Comparison of ENCODE assay signal across 16 cellular contexts in genomic region chr4:147740176-147740575, GRCh38. TPM values are rescaled to one million over a fixed set of nuclear protein-coding genes. Genes with fewer than 3 reads are reported as not detected.
A peak's percentile ranks its signal among the peaks of the same experiment; 100 is the strongest.
DNase-seq lines count a peak whose midpoint lies in the region; ATAC-seq and TF ChIP-seq lines count a peak whose summit lies in the region.
"Had no signal": no experiment of that assay in that cellular context is flagged by ENCODE, and none has a peak within 500 bp of the region (broad histone marks: within the 10 kb centered on the region; RNA-seq: fewer than 3 reads in every experiment).

No MANE protein-coding gene starts in this region.

- peaks cover 18% of the 10 kb centered on the region for H3F3A ChIP-seq in SK-N-SH (replicated peaks; ENCODE audit: insufficient read depth)

- no peak overlapping the region for H3K27ac Mint-ChIP-seq in stimulated activated effector memory CD8-positive, alpha-beta T cell treated with anti-CD3 and anti-CD28 coated beads, Interleukin-12 subunit alpha, Interleukin-12 subunit beta, amount 100 ng/mL, for 72 hours

- no peaks in the 10 kb centered on the region for H3K9me3 Mint-ChIP-seq in stimulated activated effector memory CD8-positive, alpha-beta T cell treated with anti-CD3 and anti-CD28 coated beads, Interleukin-12 subunit alpha, Interleukin-12 subunit beta, amount 100 ng/mL, for 72 hours

- no peak for TF ChIP-seq CTCF in SK-N-SH (IDR thresholded peaks at IDR 0.05)
- TF ChIP-seq CTCF in fibroblast of lung (conservative IDR thresholded peaks at IDR 0.05 in 1 of 2, IDR thresholded peaks at IDR 0.05 in 1 of 2; ENCODE audit: low read depth in 1 of 2, low read length in 2 of 2): no peak

- H2AFZ ChIP-seq in SK-N-SH (ENCODE audit: low read depth) (no peak overlapping the region), fibroblast of lung (ENCODE audit: low read length) (no peak overlapping the region)
- H2AFZ ChIP-seq: PC-9 had no signal

- H3K27me3 ChIP-seq in SK-N-SH (ENCODE audit: insufficient read depth): no peaks in the 10 kb centered on the region
- no peaks in the 10 kb centered on the region for H3K27me3 ChIP-seq in fibroblast of lung (ENCODE audit: control insufficient read depth, insufficient read depth, low read length)

- WGBS in SK-N-SH (ENCODE audit: low lambda C conversion rate): 77% methylated on average over 3 of the region's 3 CpGs

- DNase-seq in SK-N-SH (no peak), NCI-H226 (peak; percentile 50), fibroblast of lung (ENCODE audit: low read depth in 2 of 2) (peak in 1 of 2 donors; percentile 65), NCI-H2227 treated with DMSO at 0.1 percent for 48 hours (lab: John Stamatoyannopoulos, UW) (no peak)
- DNase-seq in stimulated activated effector memory CD8-positive, alpha-beta T cell treated with anti-CD3 and anti-CD28 coated beads, Interleukin-12 subunit alpha, Interleukin-12 subunit beta, amount 100 ng/mL, for 72 hours (ENCODE audit: low spot score in 2 of 2): no peak
- DNase-seq in stimulated activated CD4-positive, alpha-beta T cell treated with anti-CD3 and anti-CD28 coated beads, Interleukin-4, amount 100 ng/mL, for 1 hour: no peak
- DNase-seq: C1 segment of cervical spinal cord, NCI-H1092 treated with DMSO at 0.1 percent for 48 hours, NCI-H1694, NCI-H2107, PC-9 had no signal

- TF ChIP-seq RAD21 in SK-N-SH (IDR thresholded peaks at IDR 0.05; ENCODE audit: low read length): no peak

- no peak for TF ChIP-seq EP300 in SK-N-SH (IDR thresholded peaks at IDR 0.05; ENCODE audit: borderline replicate concordance in 1 of 2, low read depth in 1 of 2, low read length in 1 of 2)

- peaks cover 40% of the 10 kb centered on the region for H3K4me1 Mint-ChIP-seq in stimulated activated effector memory CD8-positive, alpha-beta T cell treated with anti-CD3 and anti-CD28 coated beads, Interleukin-12 subunit alpha, Interleukin-12 subunit beta, amount 100 ng/mL, for 72 hours

- H3K79me2 ChIP-seq in SK-N-SH (ENCODE audit: insufficient read depth): peaks cover 99% of the 10 kb centered on the region
- H3K79me2 ChIP-seq in fibroblast of lung (ENCODE audit: control insufficient read depth, insufficient read depth, low read length): peaks cover 85% of the 10 kb centered on the region

- H3K4me1 ChIP-seq in SK-N-SH (ENCODE audit: control insufficient read depth in 1 of 2, insufficient read depth in 2 of 2, low read depth in 1 of 2, low read length in 1 of 2) (peaks cover 19 to 27% of the 10 kb centered on the region in 2 experiments; a peak in 3 of 4 replicates), fibroblast of lung (ENCODE audit: control insufficient read depth, extremely low read depth, insufficient read depth, low read length) (peaks cover 22% of the 10 kb centered on the region)

- no peaks in the 10 kb centered on the region for H4K20me1 ChIP-seq in SK-N-SH (ENCODE audit: insufficient read depth)
- H4K20me1 ChIP-seq in fibroblast of lung (ENCODE audit: control insufficient read depth, extremely low read depth, insufficient read depth, low read length): no peaks in the 10 kb centered on the region

- H3K9ac ChIP-seq in SK-N-SH: no peak overlapping the region
- no peak overlapping the region for H3K9ac ChIP-seq in fibroblast of lung (ENCODE audit: insufficient read depth, low read length)

- H3K27ac ChIP-seq in SK-N-SH (ENCODE audit: low read depth in 2 of 2, low read length in 1 of 2) (peak overlapping the region; percentile 64 to 76; a peak in 2 of 4 replicates), fibroblast of lung (ENCODE audit: insufficient read depth, low read length) (no peak overlapping the region)
- H3K27ac ChIP-seq: 22Rv1, SK-N-MC had no signal

- POLR2A ChIA-PET in SK-N-SH (lab: Yijun Ruan, JAX): no interaction called here

- no peaks in the 10 kb centered on the region for H3K9me2 ChIP-seq in SK-N-SH

- H3K36me3 ChIP-seq in SK-N-SH (replicated peaks in 1 of 2; ENCODE audit: control insufficient read depth in 1 of 2, insufficient read depth in 2 of 2, low read length in 1 of 2): no peaks in the 10 kb centered on the region
- peaks cover 1% of the 10 kb centered on the region for H3K36me3 ChIP-seq in fibroblast of lung (ENCODE audit: control insufficient read depth, insufficient read depth, low read length)

- ATAC-seq in SK-N-SH treated with all-trans-retinoic acid at 6 μM for 48 hours (no peak), GM21825 (IDR thresholded peaks at IDR 0.05; ENCODE audit: unreplicated experiment) (no peak)
- ATAC-seq in stimulated activated effector memory CD8-positive, alpha-beta T cell treated with anti-CD3 and anti-CD28 coated beads, Interleukin-12 subunit alpha, Interleukin-12 subunit beta, amount 100 ng/mL, for 72 hours: peak; percentile 32
- ATAC-seq: HCT116 had no signal

- H3K9me3 ChIP-seq in SK-N-SH: no peaks in the 10 kb centered on the region
- no peaks in the 10 kb centered on the region for H3K9me3 ChIP-seq in fibroblast of lung (ENCODE audit: control insufficient read depth, insufficient read depth, low read depth, low read length)

- CTCF ChIA-PET in SK-N-SH (lab: Yijun Ruan, JAX): interaction anchor here (3.5 kb wide), 1 partner anchor 127 kb away, joined by 14 read pairs; no protein-coding TSS in a partner anchor

- H3K36me3 Mint-ChIP-seq in stimulated activated effector memory CD8-positive, alpha-beta T cell treated with anti-CD3 and anti-CD28 coated beads, Interleukin-12 subunit alpha, Interleukin-12 subunit beta, amount 100 ng/mL, for 72 hours: no peaks in the 10 kb centered on the region

- H3K4me3 Mint-ChIP-seq in stimulated activated effector memory CD8-positive, alpha-beta T cell treated with anti-CD3 and anti-CD28 coated beads, Interleukin-12 subunit alpha, Interleukin-12 subunit beta, amount 100 ng/mL, for 72 hours: no peak overlapping the region

- no peak overlapping the region for H3K4me3 ChIP-seq in SK-N-SH (ENCODE audit: low read depth in 2 of 2, low read length in 1 of 2)
- H3K4me3 ChIP-seq in fibroblast of lung (replicated peaks in 1 of 4; ENCODE audit: control extremely low read depth in 1 of 4, insufficient read depth in 1 of 4, low read depth in 3 of 4, low read length in 4 of 4): no peak overlapping the region
- H3K4me3 ChIP-seq: PC-9, SK-N-MC had no signal

- H3K4me2 ChIP-seq in SK-N-SH (no peak overlapping the region), fibroblast of lung (ENCODE audit: extremely low read depth, insufficient read depth, low read length) (peak overlapping the region; percentile 23)

TF ChIP-seq in SK-N-SH, 30 proteins besides CTCF, POLR2A, EP300 and RAD21 (continues in another document):
- 0 out of 2 replicates have a peak, but pooled peaks have one; percentile 16 for TF ChIP-seq RXRA (IDR thresholded peaks at IDR 0.05; ENCODE audit: borderline replicate concordance, low read depth)
- TF ChIP-seq POLR2AphosphoS5 (IDR thresholded peaks at IDR 0.05; ENCODE audit: low read depth, low read length): no peak
- TF ChIP-seq TAF1 (IDR thresholded peaks at IDR 0.05; ENCODE audit: borderline replicate concordance, low read depth, low read length): no peak
- TF ChIP-seq USF2 (IDR thresholded peaks at IDR 0.05; ENCODE audit: borderline replicate concordance, low read depth, low read length): no peak

TF ChIP-seq in SK-N-SH treated with all-trans-retinoic acid at 6 μM for 48 hours, 23 proteins besides CTCF, POLR2A, EP300 and RAD21 (continues in another document):
- TF ChIP-seq OSR1 (CRISPR knock-in tag; IDR thresholded peaks at IDR 0.05): no peak
- no peak for TF ChIP-seq RARB (CRISPR knock-in tag; IDR thresholded peaks at IDR 0.05)
- no peak for TF ChIP-seq ZNF8 (CRISPR knock-in tag; IDR thresholded peaks at IDR 0.05)
- no peak for TF ChIP-seq ZNF70 (CRISPR knock-in tag; IDR thresholded peaks at IDR 0.05)
- no peak for TF ChIP-seq TSHZ2 (CRISPR knock-in tag; IDR thresholded peaks at IDR 0.05)

RNA-seq across cellular contexts. Expression of gene ARHGAP10, which starts 8.3 kb away (rescaled TPM):
- polyA plus RNA-seq in SK-N-SH (2012; rRNA removed) (12.0 and 15.1 TPM in 2 replicates), fibroblast of lung (21.6 and 32.0 TPM in 2 replicates)
- 12.9 and 13.8 TPM in 2 replicates for polyA plus RNA-seq in SK-N-SH (2012; cell fraction: cytosol; rRNA removed)
- polyA plus RNA-seq in SK-N-SH (2012; cell fraction: nucleus; rRNA removed): 20.6 and 21.3 TPM in 2 replicates
- total RNA-seq in fibroblast of lung: 29.5 and 35.8 TPM in 2 replicates
- 21.5 and 31.9 TPM in 2 replicates for polyA plus RNA-seq in fibroblast of lung (2012)
- 33.8 and 42.5 TPM in 2 replicates for polyA minus RNA-seq in fibroblast of lung (ENCODE audit: low replicate concordance)

RNA-seq across cellular contexts. Expression of gene PRMT9, which starts 56.2 kb away (rescaled TPM):
- polyA plus RNA-seq in SK-N-SH (2012; rRNA removed): 3.9 and 5.1 TPM in 2 replicates
- 4.9 and 5.1 TPM in 2 replicates for polyA plus RNA-seq in SK-N-SH (2012; cell fraction: cytosol; rRNA removed)
- polyA plus RNA-seq in SK-N-SH (2012; cell fraction: nucleus; rRNA removed): 6.1 and 13.5 TPM in 2 replicates
- total RNA-seq in fibroblast of lung: 10.3 and 14.4 TPM in 2 replicates
- 6.2 and 8.8 TPM in 2 replicates for polyA plus RNA-seq in fibroblast of lung
- 4.8 and 6.2 TPM in 2 replicates for polyA plus RNA-seq in fibroblast of lung (2012)
- polyA minus RNA-seq in fibroblast of lung (ENCODE audit: low replicate concordance): 2.3 and 3.5 TPM in 2 replicates
